In genomic region chr15:28901587-28901980, GRCh38 we compare ENCODE assay signal across 22 cellular contexts. TPM values are rescaled to one million over a fixed set of nuclear protein-coding genes. Genes with fewer than 3 reads are reported as not detected.
DNase-seq lines count a peak whose midpoint lies in the region; ATAC-seq, FAIRE-seq and TF ChIP-seq lines count a peak whose summit lies in the region.
"Had no signal": no experiment of that assay in that cellular context is flagged by ENCODE, and none has a peak within 500 bp of the region (broad histone marks: within the 10 kb centered on the region; RNA-seq: fewer than 3 reads in every experiment).

No MANE protein-coding gene starts in this region.

- no peak overlapping the region for H3K27ac ChIP-seq in K562 (ENCODE audit: extremely low read depth, low read depth, low read length)
- H3K27ac ChIP-seq in upper lobe of right lung: no peak overlapping the region

- 51% methylated on average over 6 of the region's 7 CpGs for WGBS in K562 (ENCODE audit: insufficient coverage, low coverage, missing lambda C conversion rate)

- H4K20me1 ChIP-seq in K562 (replicated peaks; ENCODE audit: control insufficient read depth, insufficient read depth, low read length): no peaks in the 10 kb centered on the region; the same call in 1 of the 2 replicates

- ATAC-seq in K562: no peak
- ATAC-seq in upper lobe of right lung: no peak
- no peak for ATAC-seq in GM21723 (IDR thresholded peaks at IDR 0.05; ENCODE audit: unreplicated experiment)

- no peak overlapping the region for H2AFZ ChIP-seq in K562 (ENCODE audit: low read depth, low read length)

- FAIRE-seq in K562 (lab: Jason Lieb, UNC): no peak

- no peaks in the 10 kb centered on the region for H3K9me3 ChIP-seq in K562 (replicated peaks; ENCODE audit: control insufficient read depth, insufficient read depth, low read depth, low read length)
- H3K9me3 ChIP-seq in upper lobe of right lung: no peaks in the 10 kb centered on the region
- H3K9me3 ChIP-seq: BE2C had no signal

- no TSS peak for BruUV-seq in K562 (replicated peaks; lab: Mats Ljungman, UMichigan)

- H3K36me3 ChIP-seq in K562 (ENCODE audit: control insufficient read depth, insufficient read depth, low read length): no peaks in the 10 kb centered on the region; the same call in 2 of the 3 replicates
- H3K36me3 ChIP-seq in upper lobe of right lung: no peaks in the 10 kb centered on the region
- H3K36me3 ChIP-seq: BE2C had no signal

- TF ChIP-seq EP300 in K562 (IDR thresholded peaks at IDR 0.05; ENCODE audit: low read length): no peak

- H3K4me2 ChIP-seq in K562 (ENCODE audit: insufficient read depth, low read length): no peak overlapping the region

- intact Hi-C loops in K562 (cut with micrococcal nuclease) (no loop called here), upper lobe of right lung (cut with DNase I) (no loop called here)

- TF ChIP-seq RAD21 in K562 (CRISPR knock-in tag; conservative IDR thresholded peaks at IDR 0.05 in 1 of 2, IDR thresholded peaks at IDR 0.05 in 1 of 2): no peak

- in situ Hi-C loops in K562 (cut with MboI): no loop called here

- peaks cover 3% of the 10 kb centered on the region for H3K9me1 ChIP-seq in K562 (ENCODE audit: control insufficient read depth, insufficient read depth, low read length)

- H3K4me1 ChIP-seq in K562 (replicated peaks in 1 of 2; ENCODE audit: control insufficient read depth in 2 of 2, insufficient read depth in 2 of 2, low read length in 2 of 2): peaks cover 47 to 50% of the 10 kb centered on the region in 2 experiments
- no peaks in the 10 kb centered on the region for H3K4me1 ChIP-seq in upper lobe of right lung

- H3K4me3 ChIP-seq in K562 (no peak overlapping the region), upper lobe of right lung (no peak overlapping the region)

- POLR2A ChIA-PET in K562 (lab: Yijun Ruan, JAX): no interaction called here

- peaks cover 93% of the 10 kb centered on the region for H3K79me2 ChIP-seq in K562 (ENCODE audit: control insufficient read depth, insufficient read depth, low read length)

- DNase-seq in activated effector memory CD4-positive, alpha-beta T cell treated with anti-CD3 and anti-CD28 coated beads, Interleukin-2, amount 50 U/mL, for 16 hours: peak; percentile 22
- DNase-seq in activated effector memory CD4-positive, alpha-beta T cell treated with Interleukin-2 at 50 U/mL for 16 hours: no peak
- DNase-seq in K562 (ENCODE audit: extremely low read depth in 1 of 4, low spot score in 3 of 4) (no peak), mesenteric fat pad (ENCODE audit: low spot score) (peak; percentile 74), upper lobe of right lung (peak; percentile 36), cerebellar nuclear complex (lab: John Stamatoyannopoulos, UW) (no peak), cortex of kidney (lab: John Stamatoyannopoulos, UW) (no peak)
- DNase-seq: BE2C; CD4-positive, alpha-beta T cell; DMS153; GF-D8; GOT3; KBM-7; NCI-H1105; NCI-H2081 treated with DMSO at 0.1 percent for 48 hours; NCI-H510A; NCI-H774; SHP77 treated with DMSO at 0.1 percent for 48 hours had no signal

- CTCF ChIA-PET in K562 (lab: Yijun Ruan, JAX; ENCODE audit: low intra/inter-chr PET ratio): no interaction called here

- H3K27me3 ChIP-seq in K562 (ENCODE audit: control insufficient read depth in 2 of 2, insufficient read depth in 2 of 2, low read length in 2 of 2): no peaks in the 10 kb centered on the region
- no peaks in the 10 kb centered on the region for H3K27me3 ChIP-seq in upper lobe of right lung
- H3K27me3 ChIP-seq: BE2C had no signal

- TF ChIP-seq CTCF in K562 (IDR thresholded peaks at IDR 0.05 in 2 of 3, conservative IDR thresholded peaks at IDR 0.05 in 1 of 3; ENCODE audit: insufficient read depth in 2 of 3, low read depth in 1 of 3, low read length in 3 of 3): no peak
- TF ChIP-seq CTCF in upper lobe of right lung (IDR thresholded peaks at IDR 0.05): no peak

- no peak for TF ChIP-seq POLR2A in K562 (conservative IDR thresholded peaks at IDR 0.05)

- no peak overlapping the region for H3K9ac ChIP-seq in K562 (ENCODE audit: insufficient read depth in 1 of 2, low read depth in 2 of 2, low read length in 2 of 2)

TF ChIP-seq in K562, 482 proteins besides CTCF, POLR2A, EP300 and RAD21 (continues in another document):
- TF ChIP-seq SREBF1 (IDR thresholded peaks at IDR 0.05; ENCODE audit: borderline replicate concordance, low read depth, low read length) (no peak), PBX2 (CRISPR knock-in tag; IDR thresholded peaks at IDR 0.05; ENCODE audit: low read depth) (no peak), PBX2 (tag; conservative IDR thresholded peaks at IDR 0.05; ENCODE audit: low read depth) (no peak), NFYB (IDR thresholded peaks at IDR 0.05; ENCODE audit: extremely low read depth, insufficient read length) (no peak), ZNF277 (CRISPR knock-in tag; IDR thresholded peaks at IDR 0.05; ENCODE audit: borderline replicate concordance) (no peak)

RNA-seq across cellular contexts. Expression of gene APBA2, which starts 15.8 kb away (rescaled TPM):
- 105 and 234 TPM in 2 replicates for total RNA-seq in K562 (2011; cell fraction: chromatin; rRNA removed; ENCODE audit: low replicate concordance)
- 91.2 and 97.2 TPM in 2 replicates for total RNA-seq in K562 (2011; cell fraction: nucleolus; rRNA removed)
- 85.9 and 89.9 TPM in 2 replicates for total RNA-seq in K562 (2011; cell fraction: nucleoplasm; rRNA removed)
- total RNA-seq in K562 (2014; rRNA removed) (40.9 and 46.5 TPM in 2 replicates), K562 (2014; rRNA removed; fragmentation: Illumina TruSeq; extraction: Trizol) (10.4 and 13.6 TPM in 2 replicates), K562 (2015; rRNA removed; fragmentation: Illumina TruSeq; extraction: Trizol) (25.2 and 26.2 TPM in 2 replicates), K562 (2021) (30.8 and 32.5 TPM in 2 replicates), mesenteric fat pad (2.2 TPM), upper lobe of right lung (4.2 TPM)
- polyA plus RNA-seq in K562 (2011; rRNA removed) (27.8 and 36.1 TPM in 2 replicates), K562 (2014; fragmentation: Illumina TruSeq; extraction: Trizol) (17.1 and 25.2 TPM in 2 replicates), K562 (2014; fragmentation: Nextera tagmentation; extraction: Ambion mirVana) (under 1 TPM; 0.24 to 0.35 TPM), K562 (2014; rRNA removed) (30.7 and 37.1 TPM in 2 replicates)
- polyA plus RNA-seq in K562 (2011; cell fraction: cytosol; rRNA removed): 27.5 and 45.8 TPM in 2 replicates
- 70.5 and 109 TPM in 2 replicates for polyA plus RNA-seq in K562 (2011; cell fraction: nucleus; rRNA removed)
- 25.0 and 39.9 TPM in 2 replicates for polyA plus RNA-seq in K562 (2012)
- 21.7 and 35.1 TPM in 2 replicates for polyA minus RNA-seq in K562 (2011; rRNA and poly(A)+ RNA removed)
- polyA minus RNA-seq in K562 (2011; cell fraction: cytosol; rRNA and poly(A)+ RNA removed): 28.8 and 31.9 TPM in 2 replicates
- 25.7 and 46.8 TPM in 2 replicates for polyA minus RNA-seq in K562 (2011; cell fraction: nucleus; rRNA and poly(A)+ RNA removed)

RNA-seq across cellular contexts. Expression of gene GOLGA6L7, which starts 53.1 kb away (rescaled TPM):
- 0.67 and 2.1 TPM in 2 replicates for total RNA-seq in K562 (2011; cell fraction: chromatin; rRNA removed; ENCODE audit: low replicate concordance)
- total RNA-seq in K562 (2011; cell fraction: nucleolus; rRNA removed): 0.39 TPM in 1 of 2 replicates, not detected in the other
- total RNA-seq in K562 (2011; cell fraction: nucleoplasm; rRNA removed): 1.3 and 1.9 TPM in 2 replicates
- total RNA-seq in K562 (2014; rRNA removed): not detected in 2 replicates
- total RNA-seq in K562 (2014; rRNA removed; fragmentation: Illumina TruSeq; extraction: Trizol): not detected in 2 replicates
- total RNA-seq in K562 (2015; rRNA removed; fragmentation: Illumina TruSeq; extraction: Trizol): not detected in 2 replicates
- 0.11 TPM in 1 of 2 replicates, not detected in the other for total RNA-seq in K562 (2021)
- polyA plus RNA-seq in K562 (2011; rRNA removed): 0.11 and 0.42 TPM in 2 replicates
- polyA plus RNA-seq in K562 (2011; cell fraction: cytosol; rRNA removed): 0.38 TPM in 1 of 2 replicates, not detected in the other
- 0.26 and 0.86 TPM in 2 replicates for polyA plus RNA-seq in K562 (2011; cell fraction: nucleus; rRNA removed)
- polyA plus RNA-seq in K562 (2012): 0.40 and 0.44 TPM in 2 replicates
- polyA plus RNA-seq in K562 (2014; fragmentation: Illumina TruSeq; extraction: Trizol): not detected in 2 replicates
- under 1 TPM in 1 of 2 experiments, not detected in 1; 0.14 TPM for polyA plus RNA-seq in K562 (2014; fragmentation: Nextera tagmentation; extraction: Ambion mirVana)
- polyA plus RNA-seq in K562 (2014; rRNA removed): not detected in 2 replicates
- 0.28 and 0.51 TPM in 2 replicates for polyA minus RNA-seq in K562 (2011; rRNA and poly(A)+ RNA removed)
- polyA minus RNA-seq in K562 (2011; cell fraction: cytosol; rRNA and poly(A)+ RNA removed): not detected in 2 replicates
- 0.56 TPM in 1 of 2 replicates, not detected in the other for polyA minus RNA-seq in K562 (2011; cell fraction: nucleus; rRNA and poly(A)+ RNA removed)
- total RNA-seq in mesenteric fat pad: not detected
- not detected for total RNA-seq in upper lobe of right lung
- total RNA-seq: A172; CD4-positive, alpha-beta T cell; Daoy; RPMI7951 had no signal

Comparison
In these comparisons a context has a peak if more than half of its experiments do, and no peak if none do; other contexts are left out.
1. DNase-seq: peak in activated effector memory CD4-positive, alpha-beta T cell treated with anti-CD3 and anti-CD28 coated beads, Interleukin-2, amount 50 U/mL, for 16 hours (single experiment), mesenteric fat pad (single experiment) and upper lobe of right lung (single experiment); none in activated effector memory CD4-positive, alpha-beta T cell treated with Interleukin-2 at 50 U/mL for 16 hours (single experiment), K562 (0 of 4), cerebellar nuclear complex (0 of 2) and cortex of kidney (single experiment).